8 cellular contexts compared by ENCODE assay signal in genomic region chr9:125747053-125747764, GRCh38. TPM values are rescaled to one million over a fixed set of nuclear protein-coding genes. Genes with fewer than 3 reads are reported as not detected.
DNase-seq lines count a peak whose midpoint lies in the region; ATAC-seq and TF ChIP-seq lines count a peak whose summit lies in the region.

Gene PBX3, plus strand, starts transcription at chr9:125747373.

- H4K20me1 ChIP-seq in MM.1S (ENCODE audit: insufficient read depth, low read length): no peaks in the 10 kb centered on the region

- DNase-seq in MM.1S (peak; percentile 53), ecto neural progenitor cell (ENCODE audit: low spot score) (peak; percentile 79), lung (ENCODE audit: low spot score) (peak; percentile 47), DMS153 (lab: John Stamatoyannopoulos, UW) (no peak)
- DNase-seq in activated CD4-positive, alpha-beta T cell treated with anti-CD3 and anti-CD28 coated beads for 48 hours: peak; percentile 51
- DNase-seq in stimulated activated CD8-positive, alpha-beta memory T cell treated with anti-CD3 and anti-CD28 coated beads, Interleukin-15, amount 100 ng/mL, for 48 hours (ENCODE audit: low read depth in 2 of 2): peak; percentile 9 to 33

- H3K9me3 ChIP-seq in ES-I3 (ENCODE audit: control insufficient read depth, insufficient read depth, low read length) (no peaks in the 10 kb centered on the region), MM.1S (replicated peaks; ENCODE audit: insufficient read depth, low read length) (no peaks in the 10 kb centered on the region), lung (ENCODE audit: control insufficient read depth in 2 of 2, insufficient read depth in 1 of 2, low read length in 1 of 2) (no peaks in the 10 kb centered on the region)

- 0 out of 2 replicates have a peak, but pooled peaks cover 6% of the 10 kb centered on the region for H3K79me2 ChIP-seq in MM.1S (ENCODE audit: low read length)

- H3K4me3 ChIP-seq in MM.1S (ENCODE audit: low read length) (peak within 1 kb of the TSS; percentile 89), lung (peak within 1 kb of the TSS; percentile 70)

- H3K4me2 ChIP-seq in MM.1S (ENCODE audit: low read depth, low read length): peak within 1 kb of the TSS; percentile 92

- peak within 1 kb of the TSS; percentile 90 for H2AFZ ChIP-seq in MM.1S (ENCODE audit: low read length)

- no peaks in the 10 kb centered on the region for H3K9me2 ChIP-seq in MM.1S (replicated peaks; ENCODE audit: insufficient read depth, low read length)

- H3K27me3 ChIP-seq in MM.1S (replicated peaks; ENCODE audit: insufficient read depth, low read length) (0 out of 2 replicates have a peak, but pooled peaks cover 4% of the 10 kb centered on the region), lung (ENCODE audit: control insufficient read depth, insufficient read depth) (no peaks in the 10 kb centered on the region)

- H3K27ac ChIP-seq in MM.1S (ENCODE audit: low read length) (peak within 1 kb of the TSS; percentile 72), lung (ENCODE audit: low read depth in 1 of 2, low read length in 1 of 2) (peak within 1 kb of the TSS; percentile 86 to 96)

- WGBS in lung, 2 donors: 0 to 1% methylated on average over 44 to 105 of the region's 107 CpGs

- no peak for TF ChIP-seq CTCF in MM.1S (IDR thresholded peaks at IDR 0.05; ENCODE audit: low read length)
- TF ChIP-seq CTCF in lung (IDR thresholded peaks at IDR 0.05; ENCODE audit: control extremely low read depth, extremely low read depth): no peak

- H3K4me1 ChIP-seq in ES-I3 (ENCODE audit: insufficient read depth, low read length): 0 out of 2 replicates have a peak, but pooled peaks cover 8% of the 10 kb centered on the region
- H3K4me1 ChIP-seq in MM.1S (ENCODE audit: low read length): peaks cover 11% of the 10 kb centered on the region
- peaks cover 3 to 4% of the 10 kb centered on the region in 2 donors for H3K4me1 ChIP-seq in lung (ENCODE audit: control insufficient read depth in 2 of 2, insufficient read depth in 2 of 2, low read length in 2 of 2)

- peak; percentile 7 for ATAC-seq in GM21786 (IDR thresholded peaks at IDR 0.05; ENCODE audit: unreplicated experiment)
- ATAC-seq in lung (ENCODE audit: insufficient read depth, low FRiP score): no peak

- no peaks in the 10 kb centered on the region for H3F3A ChIP-seq in MM.1S (ENCODE audit: insufficient read depth, low read length)

- H3K9ac ChIP-seq in ES-I3 (ENCODE audit: low read depth, low read length): peak within 1 kb of the TSS; percentile 69
- H3K9ac ChIP-seq in MM.1S (ENCODE audit: low read length): peak within 1 kb of the TSS; percentile 63

- H3K36me3 ChIP-seq in ES-I3 (ENCODE audit: insufficient read depth, low read length) (no peaks in the 10 kb centered on the region), MM.1S (replicated peaks; ENCODE audit: insufficient read depth, low read length) (no peaks in the 10 kb centered on the region), lung (ENCODE audit: control insufficient read depth in 2 of 2, insufficient read depth in 2 of 2, low read length in 2 of 2) (no peaks in the 10 kb centered on the region)

RNA-seq across cellular contexts. Expression of gene PBX3, which starts in this region (rescaled TPM):
- total RNA-seq in lung: 10 to 100 TPM; 40.1 to 60.4 TPM
- 10 to 100 TPM in 1 of 2 donors, 1 to 10 TPM in 1; 8.6 to 12.7 TPM for polyA plus RNA-seq in lung
